ENCODE assay signal across 31 cellular contexts in genomic region chr12:20520572-20520971, GRCh38.
A peak's percentile ranks its signal among the peaks of the same experiment; 100 is the strongest.
DNase-seq lines count a peak whose midpoint lies in the region; ATAC-seq and TF ChIP-seq lines count a peak whose summit lies in the region.
"Had no signal": no experiment of that assay in that cellular context is flagged by ENCODE, and none has a peak within 500 bp of the region (broad histone marks: within the 10 kb centered on the region; RNA-seq: fewer than 3 reads in every experiment).

No MANE protein-coding gene starts in this region.

- H3K36me3 ChIP-seq in right atrium auricular region, result no peaks in the 10 kb centered on the region
- no peaks in the 10 kb centered on the region for H3K36me3 ChIP-seq in sigmoid colon
- H3K36me3 ChIP-seq: cardiac muscle cell, lower lobe of right lung, ovary, tibial artery had no signal

- H3K27me3 ChIP-seq in right atrium auricular region (no peaks in the 10 kb centered on the region), sigmoid colon (no peaks in the 10 kb centered on the region)
- H3K27me3 ChIP-seq: cardiac muscle cell, ovary, tibial artery had no signal

- no peak for TF ChIP-seq POLR2A in sigmoid colon (IDR thresholded peaks at IDR 0.05)

- WGBS in sigmoid colon, 2 donors, result 71 to 95% methylated on average over 1 of the region's 1 CpG

- H3K27ac ChIP-seq in right atrium auricular region, result no peak overlapping the region
- H3K27ac ChIP-seq in sigmoid colon, result peak overlapping the region in 3 of 4 donors; percentile 26 to 58 (median 42)
- H3K27ac ChIP-seq: cardiac muscle cell, HL-60, lower lobe of right lung, ovary, tibial artery had no signal

- no peak for TF ChIP-seq CTCF in right atrium auricular region (IDR thresholded peaks at IDR 0.05)
- no peak for TF ChIP-seq CTCF in sigmoid colon (IDR thresholded peaks at IDR 0.05)

- no peak for TF ChIP-seq EP300 in sigmoid colon (IDR thresholded peaks at IDR 0.05)

- intact Hi-C loops in Right ventricle myocardium superior (cut with DNase I) (no loop called here), sigmoid colon (cut with DNase I) (no loop called here)

- no peak overlapping the region for H3K4me3 ChIP-seq in right atrium auricular region
- no peak overlapping the region for H3K4me3 ChIP-seq in sigmoid colon
- H3K4me3 ChIP-seq: A549, cardiac muscle cell, GM12878, lower lobe of right lung, ovary, tibial artery had no signal

- H3K4me1 ChIP-seq in right atrium auricular region (peaks cover 0 to 24% of the 10 kb centered on the region in 2 donors), sigmoid colon (peaks cover 0 to 61% (median 24%) of the 10 kb centered on the region in 4 donors)
- H3K4me1 ChIP-seq: lower lobe of right lung had no signal

- ATAC-seq in Right ventricle myocardium superior (ENCODE audit: poor library complexity) (peak; percentile 57), GM21576 (IDR thresholded peaks at IDR 0.05; ENCODE audit: unreplicated experiment) (no peak)
- ATAC-seq: A549; GM12878; lower lobe of right lung; natural killer cell treated with Interleukin-12 subunit alpha and Interleukin-12 subunit beta and Interleukin-15 and Interleukin-18, amount 100 ng/mL, for 72 hours; SK-N-SH treated with all-trans-retinoic acid at 6 μM for 48 hours had no signal

- no peaks in the 10 kb centered on the region for H3K9me3 ChIP-seq in right atrium auricular region
- no peaks in the 10 kb centered on the region for H3K9me3 ChIP-seq in sigmoid colon
- H3K9me3 ChIP-seq: lower lobe of right lung, ovary, tibial artery had no signal

- no peak for DNase-seq in Right ventricle myocardium superior
- DNase-seq in right atrium auricular region (ENCODE audit: low spot score), result no peak
- peak; percentile 50 for DNase-seq in cerebellum (ENCODE audit: low spot score)
- peak; percentile 29 for DNase-seq in medulla oblongata (ENCODE audit: extremely low spot score)
- DNase-seq in sigmoid colon, result no peak
- DNase-seq in NCI-H2227 treated with DMSO at 0.1 percent for 48 hours (lab: John Stamatoyannopoulos, UW), result no peak
- no peak for DNase-seq in NCI-H1048 (lab: John Stamatoyannopoulos, UW)
- DNase-seq: activated CD4-positive, alpha-beta T cell treated with anti-CD3 and anti-CD28 coated beads, Interleukin-2, amount 50 U/mL, for 1 hour; activated CD4-positive, CD25-positive, alpha-beta regulatory T cell; activated effector memory CD4-positive, alpha-beta T cell treated with anti-CD3 and anti-CD28 coated beads, Interleukin-2, amount 50 U/mL, for 16 hours; activated naive CD8-positive, alpha-beta T cell treated with anti-CD3 and anti-CD28 coated beads for 36 hours; activated T-cell treated with anti-CD3 and anti-CD28 coated beads, Interleukin-2, amount 50 U/mL, for 1 hour; CD4-positive, CD25-positive, alpha-beta regulatory T cell; erythroblast; H7; islet precursor cell; KBM-7; lower lobe of right lung; NCI-H1417 treated with DMSO at 0.1 percent for 48 hours; NCI-H2081 treated with DMSO at 0.1 percent for 48 hours; RPMI8226; stimulated activated CD4-positive, alpha-beta T cell treated with anti-CD3 and anti-CD28 coated beads, Interleukin-4, amount 100 ng/mL, for 24 hours; tibial artery had no signal

Comparison
In these comparisons a context has a peak if more than half of its experiments do, and no peak if none do; other contexts are left out.
1. DNase-seq: peak in cerebellum (single experiment) and medulla oblongata (single experiment); none in Right ventricle myocardium superior (single experiment), right atrium auricular region (single experiment), sigmoid colon (single experiment), NCI-H2227 treated with DMSO at 0.1 percent for 48 hours (single experiment) and NCI-H1048 (single experiment).
2. H3K27ac ChIP-seq: peak in sigmoid colon (3 of 4); none in right atrium auricular region (0 of 2).